1 cellular context compared by ENCODE assay signal in genomic region chr5:138230261-138230660, GRCh38.
TF ChIP-seq lines count a peak whose summit lies in the region.

No MANE protein-coding gene starts in this region.

TF ChIP-seq in HepG2, 621 proteins besides CTCF, POLR2A, EP300 and RAD21:
- no peak for TF ChIP-seq BRF2 (CRISPR knock-in tag; IDR thresholded peaks at IDR 0.05)
